In genomic region chr13:113002206-113002821, GRCh38 we compare ENCODE assay signal across 1 cellular context.
TF ChIP-seq lines count a peak whose summit lies in the region.

No MANE protein-coding gene starts in this region.

TF ChIP-seq in HEK293, 187 proteins besides CTCF, POLR2A, EP300 and RAD21 (continued from another document):
- TF ChIP-seq ZSCAN5A (tag by site-specific recombination; IDR thresholded peaks at IDR 0.05) (no peak), ZNF16 (tag by site-specific recombination; IDR thresholded peaks at IDR 0.05; ENCODE audit: low read depth) (no peak), ZBTB44 (tag by site-specific recombination; IDR thresholded peaks at IDR 0.05) (no peak), ZBTB48 (tag by site-specific recombination; IDR thresholded peaks at IDR 0.05) (peak; percentile 69), ZNF37A (tag by site-specific recombination; IDR thresholded peaks at IDR 0.05) (no peak), ZNF335 (tag by site-specific recombination; conservative IDR thresholded peaks at IDR 0.05) (no peak), MYNN (tag by site-specific recombination; IDR thresholded peaks at IDR 0.05; ENCODE audit: borderline replicate concordance) (no peak), ZFP69B (tag by site-specific recombination; IDR thresholded peaks at IDR 0.05) (no peak), ZNF266 (tag by site-specific recombination; IDR thresholded peaks at IDR 0.05; ENCODE audit: low read depth) (no peak), KLF8 (tag by site-specific recombination; IDR thresholded peaks at IDR 0.05) (no peak), ZNF221 (tag by site-specific recombination; IDR thresholded peaks at IDR 0.05; ENCODE audit: borderline replicate concordance) (no peak), ZNF561 (tag by site-specific recombination; IDR thresholded peaks at IDR 0.05; ENCODE audit: borderline replicate concordance) (no peak), BCL6B (tag by site-specific recombination; IDR thresholded peaks at IDR 0.05) (peak; percentile 52; the same call in 1 of the 2 replicates), ZNF341 (tag by site-specific recombination; IDR thresholded peaks at IDR 0.05; ENCODE audit: low read depth) (peak; percentile 30), ZBTB1 (tag by site-specific recombination; IDR thresholded peaks at IDR 0.05) (no peak), ZBTB20 (tag by site-specific recombination; IDR thresholded peaks at IDR 0.05) (no peak), ZNF488 (tag by site-specific recombination; IDR thresholded peaks at IDR 0.05) (no peak), KLF1 (tag by site-specific recombination; IDR thresholded peaks at IDR 0.05) (no peak), REPIN1 (tag by site-specific recombination; IDR thresholded peaks at IDR 0.05; ENCODE audit: low read depth) (no peak), ZSCAN4 (tag by site-specific recombination; IDR thresholded peaks at IDR 0.05) (no peak), IKZF3 (tag by site-specific recombination; IDR thresholded peaks at IDR 0.05) (peak; percentile 45; the same call in 1 of the 2 replicates)
